Comparison of ENCODE assay signal across 13 cellular contexts in the genomic region with DNA sequence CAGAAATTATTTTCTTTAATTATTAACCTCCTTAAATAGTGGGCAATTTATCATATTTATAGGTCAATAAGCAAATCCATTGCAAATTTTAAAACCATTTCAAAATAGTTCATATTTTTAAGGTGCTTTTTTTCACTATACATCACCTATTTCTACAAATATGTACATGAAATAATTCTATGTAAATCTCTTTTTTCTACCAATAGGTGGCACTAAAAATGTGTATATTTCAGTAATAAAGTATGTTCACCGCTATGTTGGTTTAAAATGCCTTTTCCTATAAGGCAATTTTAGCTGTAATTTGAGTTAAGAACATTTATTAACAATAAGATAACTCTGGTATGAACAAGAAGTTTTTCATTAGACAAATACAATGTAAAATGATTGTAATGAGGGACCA.
A peak's percentile ranks its signal among the peaks of the same experiment; 100 is the strongest.
DNase-seq lines count a peak whose midpoint lies in the region; ATAC-seq and TF ChIP-seq lines count a peak whose summit lies in the region.
"Had no signal": no experiment of that assay in that cellular context is flagged by ENCODE, and none has a peak within 500 bp of the region (broad histone marks: within the 10 kb centered on the region; RNA-seq: fewer than 3 reads in every experiment).

No MANE protein-coding gene starts in this region.

- no peaks in the 10 kb centered on the region for H3K4me1 Mint-ChIP-seq in endothelial cell (ENCODE audit: unreplicated experiment)
- no peaks in the 10 kb centered on the region for H3K4me1 Mint-ChIP-seq in effector memory CD8-positive, alpha-beta T cell (ENCODE audit: low read depth in 2 of 2)
- H3K4me1 Mint-ChIP-seq: CD8-positive, alpha-beta memory T cell had no signal

- H3K27me3 Mint-ChIP-seq in endothelial cell (ENCODE audit: unreplicated experiment), result no peaks in the 10 kb centered on the region
- H3K27me3 Mint-ChIP-seq in effector memory CD8-positive, alpha-beta T cell, result no peaks in the 10 kb centered on the region
- H3K27me3 Mint-ChIP-seq: CD8-positive, alpha-beta memory T cell; IgD-negative memory B cell had no signal

- no peaks in the 10 kb centered on the region for H3K36me3 ChIP-seq in cardiac muscle cell

- DNase-seq in cardiac muscle cell (ENCODE audit: low read depth in 1 of 2, low spot score in 1 of 2) (no peak), cardiac septum (ENCODE audit: low spot score) (no peak), NCI-H69 (lab: John Stamatoyannopoulos, UW) (peak; percentile 6), endothelial cell (ENCODE audit: low spot score) (no peak)
- no peak for DNase-seq in stimulated activated naive CD8-positive, alpha-beta T cell treated with anti-CD3 and anti-CD28 coated beads, Interleukin-15, Interleukin-2, amounts not matched to agents 100 U/mL and 50 U/mL, for 24 hours
- DNase-seq in effector memory CD8-positive, alpha-beta T cell, result no peak
- DNase-seq: CD8-positive, alpha-beta memory T cell; left ventricle myocardium superior; T-helper 1 cell had no signal

- no peak overlapping the region for H3K4me3 Mint-ChIP-seq in endothelial cell (ENCODE audit: unreplicated experiment)
- H3K4me3 Mint-ChIP-seq in effector memory CD8-positive, alpha-beta T cell, result no peak overlapping the region
- H3K4me3 Mint-ChIP-seq: CD8-positive, alpha-beta memory T cell; IgD-negative memory B cell had no signal

- H3K4me1 ChIP-seq in cardiac muscle cell (ENCODE audit: low read depth), result no peaks in the 10 kb centered on the region

- no peak overlapping the region for H3K27ac Mint-ChIP-seq in endothelial cell (ENCODE audit: unreplicated experiment)
- no peak overlapping the region for H3K27ac Mint-ChIP-seq in effector memory CD8-positive, alpha-beta T cell
- H3K27ac Mint-ChIP-seq: CD8-positive, alpha-beta memory T cell; IgD-negative memory B cell had no signal

- peak; percentile 22 for TF ChIP-seq CTCF in cardiac muscle cell (IDR thresholded peaks at IDR 0.05; ENCODE audit: low read depth, low read length)
- TF ChIP-seq CTCF in endothelial cell (IDR thresholded peaks at IDR 0.05; ENCODE audit: unreplicated experiment), result peak; percentile 66

- H3K27me3 ChIP-seq in cardiac muscle cell, result no peaks in the 10 kb centered on the region

- H3K9me3 Mint-ChIP-seq in endothelial cell (ENCODE audit: unreplicated experiment), result no peaks in the 10 kb centered on the region
- H3K9me3 Mint-ChIP-seq in effector memory CD8-positive, alpha-beta T cell, result peaks cover 1 to 5% of the 10 kb centered on the region in 2 donors
- H3K9me3 Mint-ChIP-seq: IgD-negative memory B cell had no signal

- H3K4me3 ChIP-seq in cardiac muscle cell, result no peak overlapping the region
- H3K4me3 ChIP-seq: skin epidermis had no signal

- ATAC-seq in GM21447 (IDR thresholded peaks at IDR 0.05; ENCODE audit: unreplicated experiment) (no peak), GM19328 (IDR thresholded peaks at IDR 0.05; ENCODE audit: unreplicated experiment) (no peak)
- ATAC-seq in stimulated activated naive CD8-positive, alpha-beta T cell treated with anti-CD3 and anti-CD28 coated beads, Interleukin-15, Interleukin-2, amounts not matched to agents 100 U/mL and 50 U/mL, for 24 hours, result no peak
- ATAC-seq in effector memory CD8-positive, alpha-beta T cell (replicated peaks), result no peak
- ATAC-seq: left ventricle myocardium superior had no signal

- intact Hi-C loops in cardiac septum (cut with DNase I), result no loop called here

- no peak overlapping the region for H3K27ac ChIP-seq in cardiac muscle cell
- H3K27ac ChIP-seq: skin epidermis had no signal

- H3K36me3 Mint-ChIP-seq in endothelial cell (ENCODE audit: low read depth, unreplicated experiment), result no peaks in the 10 kb centered on the region
- no peaks in the 10 kb centered on the region for H3K36me3 Mint-ChIP-seq in effector memory CD8-positive, alpha-beta T cell (ENCODE audit: insufficient read depth)
- H3K36me3 Mint-ChIP-seq: CD8-positive, alpha-beta memory T cell; IgD-negative memory B cell had no signal

- no peaks in the 10 kb centered on the region for H3K9me3 ChIP-seq in cardiac muscle cell (ENCODE audit: low read depth)
